In genomic region chr1:9135145-9135836, GRCh38 we compare ENCODE assay signal across 14 cellular contexts. TPM values are rescaled to one million over a fixed set of nuclear protein-coding genes. Genes with fewer than 3 reads are reported as not detected.
DNase-seq lines count a peak whose midpoint lies in the region; ATAC-seq and TF ChIP-seq lines count a peak whose summit lies in the region.
"Had no signal": no experiment of that assay in that cellular context is flagged by ENCODE, and none has a peak within 500 bp of the region (broad histone marks: within the 10 kb centered on the region; RNA-seq: fewer than 3 reads in every experiment).

No MANE protein-coding gene starts in this region.

- H4K20me1 ChIP-seq in BLaER1: no peaks in the 10 kb centered on the region

- CTCF ChIA-PET in activated B cell treated with CpG ODN at 0.5 μM for 24 hours (lab: Charles Lee): interaction anchor here (1.2 kb wide), 2 partner anchors 47 to 61 kb away, joined by 3 to 4 read pairs; no protein-coding TSS in a partner anchor

- H3K36me3 Mint-ChIP-seq in activated B cell treated with CpG ODN at 0.5 μM for 24 hours (ENCODE audit: low read depth) (no peaks in the 10 kb centered on the region), neural crest cell (ENCODE audit: low read depth) (no peaks in the 10 kb centered on the region)
- H3K36me3 Mint-ChIP-seq: natural killer cell had no signal

- peaks cover 12% of the 10 kb centered on the region; the same call in 1 of the 2 replicates for H3K4me1 ChIP-seq in BLaER1
- H3K4me1 ChIP-seq: prostate gland had no signal

- 0 out of 2 replicates have a peak overlapping the region, but pooled peaks have one; percentile 13 for H3K4me2 ChIP-seq in BLaER1

- in situ Hi-C loops in GM13976 (cut with MboI; ENCODE audit: low sequenced_read_pairs, unreplicated experiment): no loop called here

- TF ChIP-seq CTCF in activated B cell treated with CpG ODN at 0.5 μM for 24 hours (IDR thresholded peaks at IDR 0.05): no peak
- no peak for TF ChIP-seq CTCF in neural crest cell (conservative IDR thresholded peaks at IDR 0.05)
- no peak for TF ChIP-seq CTCF in GM13976 (IDR thresholded peaks at IDR 0.05; ENCODE audit: borderline replicate concordance, control extremely low read depth, extremely low read depth, insufficient read depth, missing control alignments)

- H3K4me1 Mint-ChIP-seq in activated B cell treated with CpG ODN at 0.5 μM for 24 hours: peaks cover 29% of the 10 kb centered on the region
- no peaks in the 10 kb centered on the region for H3K4me1 Mint-ChIP-seq in neural crest cell

- H3K4me3 Mint-ChIP-seq in activated B cell treated with CpG ODN at 0.5 μM for 24 hours: no peak overlapping the region
- H3K4me3 Mint-ChIP-seq in neural crest cell: no peak overlapping the region
- H3K4me3 Mint-ChIP-seq: natural killer cell had no signal

- POLR2A ChIA-PET in activated B cell treated with CpG ODN at 0.5 μM for 24 hours (lab: Charles Lee): no interaction called here

- peaks cover 3% of the 10 kb centered on the region for H3K27me3 Mint-ChIP-seq in activated B cell treated with CpG ODN at 0.5 μM for 24 hours
- peaks cover 36% of the 10 kb centered on the region for H3K27me3 Mint-ChIP-seq in neural crest cell (ENCODE audit: low read depth)

- H3K4me3 ChIP-seq in BLaER1: no peak overlapping the region
- H3K4me3 ChIP-seq: prostate gland had no signal

- peak overlapping the region; percentile 46 for H3K27ac Mint-ChIP-seq in activated B cell treated with CpG ODN at 0.5 μM for 24 hours
- peak overlapping the region; percentile 35 for H3K27ac Mint-ChIP-seq in neural crest cell (ENCODE audit: unreplicated experiment)
- H3K27ac Mint-ChIP-seq: natural killer cell had no signal

- H3K9me3 Mint-ChIP-seq in activated B cell treated with CpG ODN at 0.5 μM for 24 hours (no peaks in the 10 kb centered on the region), neural crest cell (no peaks in the 10 kb centered on the region)
- H3K9me3 Mint-ChIP-seq: natural killer cell had no signal

- H3K27ac ChIP-seq in BLaER1: no peak overlapping the region
- H3K27ac ChIP-seq: prostate gland had no signal

- intact Hi-C loops in activated B cell treated with CpG ODN at 0.5 μM for 24 hours (cut with micrococcal nuclease): no loop called here

- DNase-seq in activated B cell treated with CpG ODN at 0.5 μM for 24 hours: no peak
- DNase-seq in neural crest cell (ENCODE audit: low read depth, low spot score): no peak
- DNase-seq in NCI-H774 (lab: John Stamatoyannopoulos, UW): no peak
- no peak for DNase-seq in GM13976 (ENCODE audit: low spot score)
- no peak for DNase-seq in UCSD-AML1 (lab: John Stamatoyannopoulos, UW; ENCODE audit: unreplicated experiment)
- DNase-seq in ecto neural progenitor cell (ENCODE audit: low spot score): no peak
- DNase-seq: activated effector memory CD4-positive, alpha-beta T cell treated with Interleukin-2 at 50 U/mL for 16 hours; amygdala; natural killer cell; NCI-H1092; NCI-H748 treated with DMSO at 0.1 percent for 48 hours had no signal

- H3K36me3 ChIP-seq in BLaER1: no peaks in the 10 kb centered on the region
- H3K36me3 ChIP-seq: prostate gland had no signal

- H3K27me3 ChIP-seq in BLaER1: no peaks in the 10 kb centered on the region

- peak; percentile 39 for ATAC-seq in GM21390 (IDR thresholded peaks at IDR 0.05; ENCODE audit: unreplicated experiment)
- peak; percentile 53 for ATAC-seq in activated B cell treated with CpG ODN at 0.5 μM for 24 hours (ENCODE audit: low read depth)
- ATAC-seq: natural killer cell had no signal

- H3K9me3 ChIP-seq in BLaER1: no peaks in the 10 kb centered on the region
- H3K9me3 ChIP-seq: prostate gland had no signal

- no peak overlapping the region for H3K9ac ChIP-seq in BLaER1

RNA-seq across cellular contexts. Expression of gene GPR157, which starts 6.4 kb away (rescaled TPM):
- total RNA-seq in activated B cell treated with CpG ODN at 0.5 μM for 24 hours (6.2 and 7.0 TPM in 2 replicates), neural crest cell (1.3 and 1.9 TPM in 2 replicates)
